ENCODE assay signal across 8 cellular contexts in the genomic region with DNA sequence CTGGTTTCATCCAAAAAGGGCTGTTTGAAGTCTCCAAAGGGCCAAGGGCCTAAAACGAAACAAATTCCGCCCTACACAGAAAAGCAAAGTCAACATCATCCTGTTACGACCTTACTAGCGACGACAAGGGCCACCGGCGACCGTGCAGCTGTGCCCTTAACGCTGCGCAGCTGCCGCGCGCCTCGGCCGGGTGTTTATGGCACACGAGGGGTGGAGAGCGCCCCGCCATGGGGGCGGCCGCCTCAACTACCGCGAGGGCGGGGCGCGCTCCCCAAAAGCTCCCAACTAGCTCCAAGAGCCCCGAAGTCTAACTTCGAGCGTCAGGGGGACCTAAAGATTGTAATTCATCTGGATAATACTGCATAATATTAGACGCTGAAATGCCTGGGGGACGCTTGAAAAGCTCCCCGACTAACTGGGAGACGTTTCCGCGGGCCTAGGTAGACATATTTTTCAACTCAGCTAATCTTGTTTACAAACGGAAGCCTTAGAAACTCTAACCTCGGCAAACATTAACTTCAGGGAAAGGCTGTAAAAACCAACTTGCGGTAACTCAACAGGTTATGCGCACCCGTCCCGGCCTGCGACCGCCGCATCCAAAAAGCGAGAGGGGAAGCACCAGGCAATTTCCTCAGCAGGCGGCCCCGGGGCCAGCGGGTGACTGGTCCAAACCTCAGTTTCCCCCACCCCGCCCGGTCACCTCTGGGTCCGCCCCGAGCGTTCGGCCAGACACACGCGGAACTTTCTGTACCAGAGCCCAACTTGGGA. TPM values are rescaled to one million over a fixed set of nuclear protein-coding genes. Genes with fewer than 3 reads are reported as not detected.
A peak's percentile ranks its signal among the peaks of the same experiment; 100 is the strongest.
DNase-seq lines count a peak whose midpoint lies in the region; ATAC-seq and TF ChIP-seq lines count a peak whose summit lies in the region.

No MANE protein-coding gene starts in this region.

- POLR2A ChIA-PET in activated CD4-positive, alpha-beta memory T cell treated with anti-CD3 and anti-CD28 coated beads for 36 hours (lab: Charles Lee), result interaction anchor here (0.7 to 1.1 kb wide), 9 partner anchors 21 to 134 kb away, joined by 3 to 7 read pairs (median 4); a partner anchor contains a TSS

- no peaks in the 10 kb centered on the region for H3K9me3 ChIP-seq in mesodermal cell (ENCODE audit: control insufficient read depth, low read length)

- peaks cover 75% of the 10 kb centered on the region for H3K4me1 Mint-ChIP-seq in activated CD4-positive, alpha-beta memory T cell treated with anti-CD3 and anti-CD28 coated beads for 36 hours (ENCODE audit: low read depth)

- peak overlapping the region; percentile 84 for H3K4me3 Mint-ChIP-seq in activated CD4-positive, alpha-beta memory T cell treated with anti-CD3 and anti-CD28 coated beads for 36 hours

- H3K27ac Mint-ChIP-seq in activated CD4-positive, alpha-beta memory T cell treated with anti-CD3 and anti-CD28 coated beads for 36 hours, result peak overlapping the region; percentile 96

- H3K36me3 Mint-ChIP-seq in activated CD4-positive, alpha-beta memory T cell treated with anti-CD3 and anti-CD28 coated beads for 36 hours, result peaks cover 37% of the 10 kb centered on the region

- H3K4me3 ChIP-seq in AG09309 (ENCODE audit: control insufficient read depth, low read depth, low read length) (peak overlapping the region; percentile 80), mesodermal cell (ENCODE audit: extremely low read depth, insufficient read depth, low read length, poor library complexity, severe bottlenecking) (peak overlapping the region; percentile 88)

- H3K27me3 Mint-ChIP-seq in activated CD4-positive, alpha-beta memory T cell treated with anti-CD3 and anti-CD28 coated beads for 36 hours, result no peaks in the 10 kb centered on the region

- CTCF ChIA-PET in activated CD4-positive, alpha-beta memory T cell treated with anti-CD3 and anti-CD28 coated beads for 36 hours (lab: Charles Lee), result interaction anchor here (0.7 to 2.1 kb wide), 16 partner anchors 11 to 215 kb away, joined by 3 to 15 read pairs (median 5); no protein-coding TSS in a partner anchor

- peaks cover 33% of the 10 kb centered on the region for H3K4me1 ChIP-seq in mesodermal cell (ENCODE audit: control insufficient read depth, insufficient read depth, low read length, poor library complexity, severe bottlenecking)

- ATAC-seq in GM18867 (IDR thresholded peaks at IDR 0.05; ENCODE audit: unreplicated experiment), result peak; percentile 67
- ATAC-seq in HG03103 (IDR thresholded peaks at IDR 0.05; ENCODE audit: low read depth, unreplicated experiment), result peak; percentile 58

- no peak for TF ChIP-seq CTCF in AG09309 (IDR thresholded peaks at IDR 0.05; ENCODE audit: control insufficient read depth, insufficient read depth, low read depth, low read length, missing control alignments)

- H3K9me3 Mint-ChIP-seq in activated CD4-positive, alpha-beta memory T cell treated with anti-CD3 and anti-CD28 coated beads for 36 hours, result no peaks in the 10 kb centered on the region

- intact Hi-C loops in activated CD4-positive, alpha-beta memory T cell treated with anti-CD3 and anti-CD28 coated beads for 36 hours (cut with micrococcal nuclease), result loop anchor here (1.0 to 2.0 kb wide), 9 partner anchors 22 to 164 kb away; a partner anchor contains a TSS

- DNase-seq in AG09309 (ENCODE audit: low read depth), result no peak
- peak; percentile 71 for DNase-seq in NCI-H510A (lab: John Stamatoyannopoulos, UW)
- DNase-seq in activated CD4-positive, alpha-beta memory T cell treated with anti-CD3 and anti-CD28 coated beads for 36 hours, result peak; percentile 86
- DNase-seq in effector CD8-positive, alpha-beta T cell (lab: John Stamatoyannopoulos, UW), result peak; percentile 53
- DNase-seq in stimulated activated CD8-positive, alpha-beta memory T cell treated with anti-CD3 and anti-CD28 coated beads, Interleukin-15, amount 100 ng/mL, for 48 hours (ENCODE audit: low read depth in 2 of 2), result peak; percentile 64 to 71

- WGBS in mesodermal cell (ENCODE audit: insufficient coverage in 2 of 2), 2 experiments, result 0% methylated on average over 35 to 40 of the region's 55 CpGs

- H3K27ac ChIP-seq in mesodermal cell (ENCODE audit: low read depth, low read length, severe bottlenecking), result peak overlapping the region; percentile 82

- H3K36me3 ChIP-seq in mesodermal cell (ENCODE audit: control insufficient read depth, insufficient read depth, low read length), result peaks cover 21% of the 10 kb centered on the region

RNA-seq across cellular contexts. Expression of a gene that starts 0.7 kb away (rescaled TPM):
- total RNA-seq in activated CD4-positive, alpha-beta memory T cell treated with anti-CD3 and anti-CD28 coated beads for 36 hours, result 100 to 1,000 TPM; 175 to 180 TPM
- 226 TPM for polyA plus RNA-seq in mesodermal cell (2013, experiment 1 of 2)
- polyA plus RNA-seq in mesodermal cell (2013, experiment 2 of 2), result 219 TPM
